In the genomic region with DNA sequence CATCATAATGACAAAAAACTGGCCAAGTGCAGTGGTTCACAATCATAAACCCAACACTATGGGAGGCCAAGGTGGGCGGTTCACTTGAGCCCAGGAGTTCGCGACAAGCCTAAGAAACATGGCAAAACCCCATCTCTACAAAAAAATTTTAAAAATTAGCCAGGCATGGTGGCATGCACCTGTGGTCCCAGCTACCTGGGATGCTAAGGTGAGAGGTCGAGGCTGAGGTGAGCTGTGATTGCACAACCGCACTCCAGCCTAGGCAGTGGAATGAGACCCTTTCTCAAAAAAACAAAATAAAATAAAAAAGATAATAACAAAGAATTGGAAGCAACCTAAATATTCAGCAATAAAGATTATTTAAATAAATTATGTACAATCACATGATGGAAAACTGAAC, we compare ENCODE assay signal across 7 cellular contexts.
"Had no signal": no experiment of that assay in that cellular context is flagged by ENCODE, and none has a peak within 500 bp of the region (broad histone marks: within the 10 kb centered on the region; RNA-seq: fewer than 3 reads in every experiment).

No MANE protein-coding gene starts in this region.

- H3K27ac ChIP-seq: GM23248, HL-60 had no signal

- H3K27ac Mint-ChIP-seq: H9 had no signal

- H3K4me1 Mint-ChIP-seq: H9 had no signal

- H3K9ac ChIP-seq: GM23248 had no signal

- H3K4me3 Mint-ChIP-seq: H9 had no signal

- ATAC-seq: HepG2 had no signal

- DNase-seq: GM23248, GOT3, H9, HCEC 1CT, KBM-7 had no signal

- H3K4me3 ChIP-seq: GM23248 had no signal

- H2AFZ ChIP-seq: GM23248 had no signal

- H3K9me3 Mint-ChIP-seq: H9 had no signal
